In the genomic region with DNA sequence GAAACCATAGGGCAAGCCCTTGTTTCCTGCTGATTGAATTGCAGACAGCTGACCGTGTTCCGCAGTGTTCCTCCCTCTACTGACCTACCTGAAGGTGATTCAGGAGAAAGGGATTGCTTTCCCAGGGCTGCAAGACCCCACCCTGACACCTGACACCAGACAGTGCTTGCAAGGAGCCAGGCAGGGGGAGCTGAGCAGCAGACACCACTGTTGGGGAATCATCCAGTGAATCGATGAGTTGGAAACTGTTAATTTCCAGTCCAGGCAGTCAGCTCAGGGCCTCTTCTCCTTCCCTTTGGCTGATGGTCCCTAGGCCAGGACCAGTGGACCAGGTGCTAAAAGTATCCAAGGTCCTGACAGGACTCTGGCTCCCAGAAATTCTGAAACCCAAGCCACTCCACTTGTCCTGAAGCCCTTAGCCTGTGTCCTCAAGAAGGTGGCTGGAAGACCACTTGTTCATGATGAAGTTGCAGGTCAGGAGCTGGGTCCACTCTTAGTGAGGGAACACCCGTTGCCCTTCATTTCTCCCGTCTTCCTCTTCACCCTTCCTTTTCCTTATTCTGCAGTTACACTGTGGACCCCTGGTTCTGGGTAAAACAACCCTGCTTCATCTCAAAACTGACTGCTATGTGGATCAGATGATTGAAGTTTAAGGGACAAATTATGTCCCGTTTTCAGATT, we compare ENCODE assay signal across 1 cellular context.
A peak's percentile ranks its signal among the peaks of the same experiment; 100 is the strongest.
TF ChIP-seq lines count a peak whose summit lies in the region.

No MANE protein-coding gene starts in this region.

TF ChIP-seq in K562, 482 proteins besides CTCF, POLR2A, EP300 and RAD21 (continued from another document and continues in another):
- TF ChIP-seq ZBTB40 (IDR thresholded peaks at IDR 0.05), result no peak
- TF ChIP-seq ZBTB40 (CRISPR knock-in tag; IDR thresholded peaks at IDR 0.05), result peak; percentile 35
- TF ChIP-seq RCOR1 (IDR thresholded peaks at IDR 0.05; ENCODE audit: borderline replicate concordance in 1 of 2, low read depth in 2 of 2, low read length in 2 of 2), result no peak
- TF ChIP-seq TCF7 (IDR thresholded peaks at IDR 0.05; ENCODE audit: borderline replicate concordance), result no peak
- peak in 1 of 2 experiments; percentile 71; a peak in 1 of 4 replicates for TF ChIP-seq TEAD1 (CRISPR knock-in tag; IDR thresholded peaks at IDR 0.05)
- TF ChIP-seq ZSCAN32 (CRISPR knock-in tag; IDR thresholded peaks at IDR 0.05), result peak; percentile 22; the same call in 1 of the 2 replicates
- TF ChIP-seq CXXC5 (CRISPR knock-in tag; IDR thresholded peaks at IDR 0.05), result no peak
- TF ChIP-seq, protein P1, sequence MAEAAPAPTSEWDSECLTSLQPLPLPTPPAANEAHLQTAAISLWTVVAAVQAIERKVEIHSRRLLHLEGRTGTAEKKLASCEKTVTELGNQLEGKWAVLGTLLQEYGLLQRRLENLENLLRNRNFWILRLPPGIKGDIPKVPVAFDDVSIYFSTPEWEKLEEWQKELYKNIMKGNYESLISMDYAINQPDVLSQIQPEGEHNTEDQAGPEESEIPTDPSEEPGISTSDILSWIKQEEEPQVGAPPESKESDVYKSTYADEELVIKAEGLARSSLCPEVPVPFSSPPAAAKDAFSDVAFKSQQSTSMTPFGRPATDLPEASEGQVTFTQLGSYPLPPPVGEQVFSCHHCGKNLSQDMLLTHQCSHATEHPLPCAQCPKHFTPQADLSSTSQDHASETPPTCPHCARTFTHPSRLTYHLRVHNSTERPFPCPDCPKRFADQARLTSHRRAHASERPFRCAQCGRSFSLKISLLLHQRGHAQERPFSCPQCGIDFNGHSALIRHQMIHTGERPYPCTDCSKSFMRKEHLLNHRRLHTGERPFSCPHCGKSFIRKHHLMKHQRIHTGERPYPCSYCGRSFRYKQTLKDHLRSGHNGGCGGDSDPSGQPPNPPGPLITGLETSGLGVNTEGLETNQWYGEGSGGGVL (CRISPR knock-in tag; IDR thresholded peaks at IDR 0.05), result no peak
- TF ChIP-seq MEF2A (IDR thresholded peaks at IDR 0.05; ENCODE audit: control insufficient read depth, low read depth, low read length), result no peak
- TF ChIP-seq, protein P2, sequence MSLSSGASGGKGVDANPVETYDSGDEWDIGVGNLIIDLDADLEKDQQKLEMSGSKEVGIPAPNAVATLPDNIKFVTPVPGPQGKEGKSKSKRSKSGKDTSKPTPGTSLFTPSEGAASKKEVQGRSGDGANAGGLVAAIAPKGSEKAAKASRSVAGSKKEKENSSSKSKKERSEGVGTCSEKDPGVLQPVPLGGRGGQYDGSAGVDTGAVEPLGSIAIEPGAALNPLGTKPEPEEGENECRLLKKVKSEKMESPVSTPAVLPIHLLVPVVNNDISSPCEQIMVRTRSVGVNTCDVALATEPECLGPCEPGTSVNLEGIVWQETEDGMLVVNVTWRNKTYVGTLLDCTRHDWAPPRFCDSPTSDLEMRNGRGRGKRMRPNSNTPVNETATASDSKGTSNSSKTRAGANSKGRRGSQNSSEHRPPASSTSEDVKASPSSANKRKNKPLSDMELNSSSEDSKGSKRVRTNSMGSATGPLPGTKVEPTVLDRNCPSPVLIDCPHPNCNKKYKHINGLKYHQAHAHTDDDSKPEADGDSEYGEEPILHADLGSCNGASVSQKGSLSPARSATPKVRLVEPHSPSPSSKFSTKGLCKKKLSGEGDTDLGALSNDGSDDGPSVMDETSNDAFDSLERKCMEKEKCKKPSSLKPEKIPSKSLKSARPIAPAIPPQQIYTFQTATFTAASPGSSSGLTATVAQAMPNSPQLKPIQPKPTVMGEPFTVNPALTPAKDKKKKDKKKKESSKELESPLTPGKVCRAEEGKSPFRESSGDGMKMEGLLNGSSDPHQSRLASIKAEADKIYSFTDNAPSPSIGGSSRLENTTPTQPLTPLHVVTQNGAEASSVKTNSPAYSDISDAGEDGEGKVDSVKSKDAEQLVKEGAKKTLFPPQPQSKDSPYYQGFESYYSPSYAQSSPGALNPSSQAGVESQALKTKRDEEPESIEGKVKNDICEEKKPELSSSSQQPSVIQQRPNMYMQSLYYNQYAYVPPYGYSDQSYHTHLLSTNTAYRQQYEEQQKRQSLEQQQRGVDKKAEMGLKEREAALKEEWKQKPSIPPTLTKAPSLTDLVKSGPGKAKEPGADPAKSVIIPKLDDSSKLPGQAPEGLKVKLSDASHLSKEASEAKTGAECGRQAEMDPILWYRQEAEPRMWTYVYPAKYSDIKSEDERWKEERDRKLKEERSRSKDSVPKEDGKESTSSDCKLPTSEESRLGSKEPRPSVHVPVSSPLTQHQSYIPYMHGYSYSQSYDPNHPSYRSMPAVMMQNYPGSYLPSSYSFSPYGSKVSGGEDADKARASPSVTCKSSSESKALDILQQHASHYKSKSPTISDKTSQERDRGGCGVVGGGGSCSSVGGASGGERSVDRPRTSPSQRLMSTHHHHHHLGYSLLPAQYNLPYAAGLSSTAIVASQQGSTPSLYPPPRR (CRISPR knock-in tag; IDR thresholded peaks at IDR 0.05; ENCODE audit: borderline replicate concordance), result no peak
- TF ChIP-seq DNMT1 (IDR thresholded peaks at IDR 0.05), result no peak; the same call in 1 of the 2 replicates
- no peak for TF ChIP-seq TBL1XR1 (IDR thresholded peaks at IDR 0.05; ENCODE audit: low read length in 2 of 2)
- TF ChIP-seq C11orf30 (IDR thresholded peaks at IDR 0.05; ENCODE audit: low read depth), result no peak
- no peak for TF ChIP-seq SNIP1 (IDR thresholded peaks at IDR 0.05; ENCODE audit: low read depth)
- no peak for TF ChIP-seq ZNF347 (CRISPR knock-in tag; IDR thresholded peaks at IDR 0.05; ENCODE audit: low read depth)
- no peak for TF ChIP-seq ZNF77 (CRISPR knock-in tag; IDR thresholded peaks at IDR 0.05)
- TF ChIP-seq HDAC6 (IDR thresholded peaks at IDR 0.05; ENCODE audit: low read depth, low read length), result no peak
- TF ChIP-seq SMARCA4 (IDR thresholded peaks at IDR 0.05), result no peak
- TF ChIP-seq ZNF75A (CRISPR knock-in tag; IDR thresholded peaks at IDR 0.05), result no peak
- TF ChIP-seq STAT6 (CRISPR knock-in tag; IDR thresholded peaks at IDR 0.05), result 0 out of 2 replicates have a peak, but pooled peaks have one; percentile 42
- TF ChIP-seq ZNF444 (CRISPR knock-in tag; IDR thresholded peaks at IDR 0.05), result no peak
- 0 out of 2 replicates have a peak, but pooled peaks have one; percentile 15 for TF ChIP-seq MED1 (CRISPR knock-in tag; IDR thresholded peaks at IDR 0.05; ENCODE audit: borderline replicate concordance)
- no peak for TF ChIP-seq ARHGAP35 (IDR thresholded peaks at IDR 0.05; ENCODE audit: partially characterized antibody)
- no peak for TF ChIP-seq YBX1 (IDR thresholded peaks at IDR 0.05)
- TF ChIP-seq NR2F6 (CRISPR knock-in tag; IDR thresholded peaks at IDR 0.05), result no peak
- TF ChIP-seq RBFOX2 (IDR thresholded peaks at IDR 0.05; ENCODE audit: low read depth, low read length), result peak; percentile 35; the same call in 1 of the 2 replicates
- no peak; the same call in 1 of the 2 replicates for TF ChIP-seq GATA2 (CRISPR knock-in tag; IDR thresholded peaks at IDR 0.05)
- TF ChIP-seq, protein P3, sequence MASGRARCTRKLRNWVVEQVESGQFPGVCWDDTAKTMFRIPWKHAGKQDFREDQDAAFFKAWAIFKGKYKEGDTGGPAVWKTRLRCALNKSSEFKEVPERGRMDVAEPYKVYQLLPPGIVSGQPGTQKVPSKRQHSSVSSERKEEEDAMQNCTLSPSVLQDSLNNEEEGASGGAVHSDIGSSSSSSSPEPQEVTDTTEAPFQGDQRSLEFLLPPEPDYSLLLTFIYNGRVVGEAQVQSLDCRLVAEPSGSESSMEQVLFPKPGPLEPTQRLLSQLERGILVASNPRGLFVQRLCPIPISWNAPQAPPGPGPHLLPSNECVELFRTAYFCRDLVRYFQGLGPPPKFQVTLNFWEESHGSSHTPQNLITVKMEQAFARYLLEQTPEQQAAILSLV (tag; IDR thresholded peaks at IDR 0.05), result no peak
- TF ChIP-seq GABPB2 (CRISPR knock-in tag; conservative IDR thresholded peaks at IDR 0.05), result peak; percentile 74
- TF ChIP-seq CHD2 (IDR thresholded peaks at IDR 0.05; ENCODE audit: low read depth, low read length), result peak; percentile 58
- no peak for TF ChIP-seq ELK1 (CRISPR knock-in tag; IDR thresholded peaks at IDR 0.05)
- no peak for TF ChIP-seq ZNF217 (CRISPR knock-in tag; IDR thresholded peaks at IDR 0.05)
- no peak for TF ChIP-seq E2F6 (IDR thresholded peaks at IDR 0.05; ENCODE audit: borderline replicate concordance in 1 of 2, extremely low read depth in 1 of 2, insufficient read depth in 1 of 2, insufficient read length in 1 of 2, low read depth in 1 of 2, low read length in 1 of 2, poor library complexity in 1 of 2, severe bottlenecking in 1 of 2)
- TF ChIP-seq PTBP1 (IDR thresholded peaks at IDR 0.05; ENCODE audit: low read depth, low read length), result peak; percentile 75; the same call in 1 of the 2 replicates
- peak; percentile 28 for TF ChIP-seq ZFPM2 (CRISPR knock-in tag; IDR thresholded peaks at IDR 0.05)
- no peak for TF ChIP-seq PTTG1 (tag; IDR thresholded peaks at IDR 0.05; ENCODE audit: low read depth)
